ENCODE assay signal across 38 cellular contexts in genomic region chr19:7793493-7793892, GRCh38. TPM values are rescaled to one million over a fixed set of nuclear protein-coding genes. Genes with fewer than 3 reads are reported as not detected.
"Had no signal": no experiment of that assay in that cellular context is flagged by ENCODE, and none has a peak within 500 bp of the region (broad histone marks: within the 10 kb centered on the region; RNA-seq: fewer than 3 reads in every experiment).

No MANE protein-coding gene starts in this region.

- DNase-seq: Karpas-422, Kasumi-1, MG63, MM.1S, MV-4-11, NCI-H1048, NCI-H1092, NCI-H1092 treated with DMSO at 0.1 percent for 48 hours, NCI-H1105, NCI-H1105 treated with DMSO at 0.1 percent for 48 hours, NCI-H1417, NCI-H1417 treated with DMSO at 0.1 percent for 48 hours, NCI-H1436, NCI-H1436 treated with DMSO at 0.1 percent for 48 hours, NCI-H146, NCI-H1694, NCI-H1694 treated with DMSO at 0.1 percent for 48 hours, NCI-H187, NCI-H187 treated with DMSO at 0.1 percent for 48 hours, NCI-H1930, NCI-H2029, NCI-H2029 treated with DMSO at 0.1 percent for 48 hours, NCI-H2081, NCI-H2081 treated with DMSO at 0.1 percent for 48 hours, NCI-H2107, NCI-H2171, NCI-H2171 treated with DMSO at 0.1 percent for 48 hours, NCI-H2227 treated with DMSO at 0.1 percent for 48 hours, NCI-H226, NCI-H345, NCI-H446, NCI-H446 treated with DMSO at 0.1 percent for 48 hours, NCI-H510A, NCI-H510A treated with DMSO at 0.1 percent for 48 hours had no signal

- H3K4me3 ChIP-seq: MG63 had no signal

- H3K36me3 ChIP-seq: MG63 had no signal

RNA-seq across cellular contexts. Expression of gene CLEC4M, which starts 30.4 kb away (rescaled TPM):
- total RNA-seq: LHCN-M2, M059J, MCF 10A had no signal

RNA-seq across cellular contexts. Expression of gene CD209, which starts 46.2 kb away (rescaled TPM):
- total RNA-seq: LHCN-M2, M059J, MCF 10A, NCI-H460 had no signal
